Comparison of ENCODE assay signal across 13 cellular contexts in genomic region chr18:70037453-70038061, GRCh38.
DNase-seq lines count a peak whose midpoint lies in the region; ATAC-seq, FAIRE-seq and TF ChIP-seq lines count a peak whose summit lies in the region.
"Had no signal": no experiment of that assay in that cellular context is flagged by ENCODE, and none has a peak within 500 bp of the region (broad histone marks: within the 10 kb centered on the region; RNA-seq: fewer than 3 reads in every experiment).

No MANE protein-coding gene starts in this region.

- no peak for TF ChIP-seq CTCF in smooth muscle cell (IDR thresholded peaks at IDR 0.05; ENCODE audit: borderline replicate concordance, insufficient read depth, poor library complexity, severe bottlenecking)

- H3K9me3 ChIP-seq in smooth muscle cell (replicated peaks; ENCODE audit: low read depth): no peaks in the 10 kb centered on the region

- ATAC-seq in GM19463 (IDR thresholded peaks at IDR 0.05; ENCODE audit: unreplicated experiment) (peak; percentile 34), HG03108 (IDR thresholded peaks at IDR 0.05; ENCODE audit: unreplicated experiment) (peak; percentile 31)

- no peaks in the 10 kb centered on the region for H4K20me1 ChIP-seq in smooth muscle cell (ENCODE audit: low read depth)

- WGBS in smooth muscle cell (ENCODE audit: low lambda C conversion rate): 90% methylated on average over 6 of the region's 6 CpGs

- no peaks in the 10 kb centered on the region for H3K36me3 ChIP-seq in smooth muscle cell (ENCODE audit: low read depth)

- no peak overlapping the region for H3K4me3 ChIP-seq in smooth muscle cell

- H3K27ac ChIP-seq in caudate nucleus (ENCODE audit: low read depth, low read length) (peak overlapping the region; percentile 20), smooth muscle cell (ENCODE audit: low read depth) (no peak overlapping the region)

- no peak overlapping the region for H3K4me2 ChIP-seq in smooth muscle cell

- FAIRE-seq in HTR-8/SVneo (lab: Jason Lieb, UNC): no peak
- FAIRE-seq: urothelium cell line had no signal

- no peaks in the 10 kb centered on the region for H3K27me3 ChIP-seq in smooth muscle cell (ENCODE audit: low read depth)

- no peak overlapping the region for H2AFZ ChIP-seq in smooth muscle cell (ENCODE audit: low read depth)

- no peaks in the 10 kb centered on the region for H3F3A ChIP-seq in smooth muscle cell (ENCODE audit: low read depth)

- DNase-seq in EH (ENCODE audit: low read depth) (peak; percentile 15), caudate nucleus (lab: John Stamatoyannopoulos, UW) (no peak), HTR-8/SVneo (ENCODE audit: insufficient read length, low spot score) (no peak), NCI-H345 (lab: John Stamatoyannopoulos, UW) (no peak), smooth muscle cell (lab: John Stamatoyannopoulos, UW; ENCODE audit: unreplicated experiment) (no peak), SKM-1 (lab: John Stamatoyannopoulos, UW; ENCODE audit: unreplicated experiment) (no peak)
- DNase-seq: activated naive CD4-positive, alpha-beta T cell; DMS 273 treated with DMSO at 0.1 percent for 48 hours; NCI-H1417; NCI-H526 had no signal

- H3K79me2 ChIP-seq in smooth muscle cell (ENCODE audit: low read depth): no peaks in the 10 kb centered on the region

- H3K9ac ChIP-seq in smooth muscle cell (ENCODE audit: low read depth): no peak overlapping the region

- H3K4me1 ChIP-seq in smooth muscle cell (ENCODE audit: low read depth): no peaks in the 10 kb centered on the region
